ENCODE assay signal across 9 cellular contexts in the genomic region with DNA sequence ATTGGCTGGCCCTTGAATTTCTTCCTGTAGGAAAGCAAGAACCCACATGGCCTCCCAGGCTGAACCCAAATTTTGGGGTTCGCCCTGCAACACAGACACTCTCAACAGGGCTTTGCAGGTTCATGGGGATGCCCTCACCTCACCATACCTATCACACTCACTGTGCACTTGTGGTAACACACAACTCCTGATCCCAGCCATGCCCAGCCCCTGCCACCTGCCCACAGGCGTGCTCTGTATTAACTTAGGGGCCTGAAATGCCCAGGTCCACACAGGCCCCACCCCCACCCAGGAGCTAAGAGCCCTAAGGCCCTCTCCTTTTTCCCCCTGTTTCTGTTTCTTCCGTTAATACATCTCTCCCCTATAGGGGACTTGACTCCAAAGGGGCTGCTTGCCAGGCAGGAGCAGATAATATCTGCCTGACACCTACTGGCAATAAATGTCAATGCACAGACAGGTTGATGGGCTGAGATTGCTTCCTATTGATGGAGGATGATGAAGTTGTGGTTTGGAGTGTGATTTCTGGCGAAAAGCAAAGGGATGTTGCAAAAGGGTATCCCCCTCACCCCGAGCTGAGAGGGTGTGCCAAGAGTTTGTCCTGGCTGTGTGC.
DNase-seq lines count a peak whose midpoint lies in the region; ATAC-seq and TF ChIP-seq lines count a peak whose summit lies in the region.
"Had no signal": no experiment of that assay in that cellular context is flagged by ENCODE, and none has a peak within 500 bp of the region (broad histone marks: within the 10 kb centered on the region; RNA-seq: fewer than 3 reads in every experiment).

No MANE protein-coding gene starts in this region.

- no peak overlapping the region for H3K27ac Mint-ChIP-seq in WTC11

- H3K27me3 Mint-ChIP-seq in WTC11 (ENCODE audit: low read depth): peaks cover 13% of the 10 kb centered on the region

- DNase-seq in H7 (peak; percentile 64), SK-MEL-5 (ENCODE audit: low read depth, low spot score) (peak; percentile 41), left kidney (ENCODE audit: low read depth, low spot score) (peak; percentile 67), WTC11 (ENCODE audit: low spot score) (no peak), NCI-H1048 (lab: John Stamatoyannopoulos, UW) (no peak)
- DNase-seq: stimulated activated naive CD8-positive, alpha-beta T cell treated with anti-CD3 and anti-CD28 coated beads, Interleukin-15, Interleukin-2, amounts not matched to agents 100 U/mL and 50 U/mL, for 24 hours had no signal

- in situ Hi-C loops in SK-MEL-5 (cut with HindIII; ENCODE audit: low pct_unique_long_range_greater_than_20kb, low sequenced_read_pairs): no loop called here

- no peaks in the 10 kb centered on the region for H3K4me1 Mint-ChIP-seq in WTC11

- H3K27me3 ChIP-seq in H7 (ENCODE audit: control insufficient read depth, insufficient read depth, low read length): no peaks in the 10 kb centered on the region

- H3K9me3 Mint-ChIP-seq in WTC11: peaks cover 79% of the 10 kb centered on the region

- CTCF ChIA-PET in WTC11 (lab: Charles Lee): interaction anchor here (1.0 kb wide), 1 partner anchor 170 kb away, joined by 5 read pairs; no protein-coding TSS in a partner anchor

- no peak overlapping the region for H3K4me3 Mint-ChIP-seq in WTC11

- POLR2A ChIA-PET in WTC11 (lab: Charles Lee): no interaction called here

- H3K36me3 ChIP-seq in H7 (replicated peaks; ENCODE audit: control insufficient read depth, insufficient read depth, low read length): no peaks in the 10 kb centered on the region

- peaks cover 81% of the 10 kb centered on the region for H3K36me3 Mint-ChIP-seq in WTC11

- no peak overlapping the region for H3K4me3 ChIP-seq in H7 (ENCODE audit: insufficient read depth, low read depth, low read length)

- H3K27ac ChIP-seq in C4-2B: no peak overlapping the region

- TF ChIP-seq CTCF in C4-2B (conservative IDR thresholded peaks at IDR 0.05) (peak; percentile 74), WTC11 (IDR thresholded peaks at IDR 0.05) (no peak)

- ATAC-seq in WTC11 (no peak; the same call in 1 of the 2 replicates), HG02623 (IDR thresholded peaks at IDR 0.05; ENCODE audit: unreplicated experiment) (no peak), GM21825 (IDR thresholded peaks at IDR 0.05; ENCODE audit: unreplicated experiment) (no peak)
- ATAC-seq: stimulated activated naive CD8-positive, alpha-beta T cell treated with anti-CD3 and anti-CD28 coated beads, Interleukin-15, Interleukin-2, amounts not matched to agents 100 U/mL and 50 U/mL, for 24 hours had no signal

TF ChIP-seq in WTC11, 78 proteins besides CTCF, POLR2A, EP300 and RAD21:
- TF ChIP-seq MYBL2 (CRISPR knock-in tag; IDR thresholded peaks at IDR 0.05) (no peak), ZNF263 (CRISPR knock-in tag; IDR thresholded peaks at IDR 0.05; ENCODE audit: low read depth) (no peak), FOXJ3 (CRISPR knock-in tag; IDR thresholded peaks at IDR 0.05; ENCODE audit: borderline replicate concordance) (no peak), MXD4 (CRISPR knock-in tag; IDR thresholded peaks at IDR 0.05; ENCODE audit: borderline replicate concordance) (no peak), ZBTB21 (CRISPR knock-in tag; IDR thresholded peaks at IDR 0.05; ENCODE audit: borderline replicate concordance) (no peak), GTF2I (CRISPR knock-in tag; conservative IDR thresholded peaks at IDR 0.05) (no peak), NFE2L1 (CRISPR knock-in tag; IDR thresholded peaks at IDR 0.05) (no peak), NFATC4 (CRISPR knock-in tag; IDR thresholded peaks at IDR 0.05) (no peak), KAT7 (CRISPR knock-in tag; IDR thresholded peaks at IDR 0.05; ENCODE audit: borderline replicate concordance) (no peak), ETV6 (CRISPR knock-in tag; IDR thresholded peaks at IDR 0.05) (no peak), OVOL2 (CRISPR knock-in tag; IDR thresholded peaks at IDR 0.05; ENCODE audit: borderline replicate concordance) (no peak)
- TF ChIP-seq, protein P1, sequence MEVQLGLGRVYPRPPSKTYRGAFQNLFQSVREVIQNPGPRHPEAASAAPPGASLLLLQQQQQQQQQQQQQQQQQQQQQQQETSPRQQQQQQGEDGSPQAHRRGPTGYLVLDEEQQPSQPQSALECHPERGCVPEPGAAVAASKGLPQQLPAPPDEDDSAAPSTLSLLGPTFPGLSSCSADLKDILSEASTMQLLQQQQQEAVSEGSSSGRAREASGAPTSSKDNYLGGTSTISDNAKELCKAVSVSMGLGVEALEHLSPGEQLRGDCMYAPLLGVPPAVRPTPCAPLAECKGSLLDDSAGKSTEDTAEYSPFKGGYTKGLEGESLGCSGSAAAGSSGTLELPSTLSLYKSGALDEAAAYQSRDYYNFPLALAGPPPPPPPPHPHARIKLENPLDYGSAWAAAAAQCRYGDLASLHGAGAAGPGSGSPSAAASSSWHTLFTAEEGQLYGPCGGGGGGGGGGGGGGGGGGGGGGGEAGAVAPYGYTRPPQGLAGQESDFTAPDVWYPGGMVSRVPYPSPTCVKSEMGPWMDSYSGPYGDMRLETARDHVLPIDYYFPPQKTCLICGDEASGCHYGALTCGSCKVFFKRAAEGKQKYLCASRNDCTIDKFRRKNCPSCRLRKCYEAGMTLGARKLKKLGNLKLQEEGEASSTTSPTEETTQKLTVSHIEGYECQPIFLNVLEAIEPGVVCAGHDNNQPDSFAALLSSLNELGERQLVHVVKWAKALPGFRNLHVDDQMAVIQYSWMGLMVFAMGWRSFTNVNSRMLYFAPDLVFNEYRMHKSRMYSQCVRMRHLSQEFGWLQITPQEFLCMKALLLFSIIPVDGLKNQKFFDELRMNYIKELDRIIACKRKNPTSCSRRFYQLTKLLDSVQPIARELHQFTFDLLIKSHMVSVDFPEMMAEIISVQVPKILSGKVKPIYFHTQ (CRISPR knock-in tag; IDR thresholded peaks at IDR 0.05): no peak
- TF ChIP-seq, protein P2, sequence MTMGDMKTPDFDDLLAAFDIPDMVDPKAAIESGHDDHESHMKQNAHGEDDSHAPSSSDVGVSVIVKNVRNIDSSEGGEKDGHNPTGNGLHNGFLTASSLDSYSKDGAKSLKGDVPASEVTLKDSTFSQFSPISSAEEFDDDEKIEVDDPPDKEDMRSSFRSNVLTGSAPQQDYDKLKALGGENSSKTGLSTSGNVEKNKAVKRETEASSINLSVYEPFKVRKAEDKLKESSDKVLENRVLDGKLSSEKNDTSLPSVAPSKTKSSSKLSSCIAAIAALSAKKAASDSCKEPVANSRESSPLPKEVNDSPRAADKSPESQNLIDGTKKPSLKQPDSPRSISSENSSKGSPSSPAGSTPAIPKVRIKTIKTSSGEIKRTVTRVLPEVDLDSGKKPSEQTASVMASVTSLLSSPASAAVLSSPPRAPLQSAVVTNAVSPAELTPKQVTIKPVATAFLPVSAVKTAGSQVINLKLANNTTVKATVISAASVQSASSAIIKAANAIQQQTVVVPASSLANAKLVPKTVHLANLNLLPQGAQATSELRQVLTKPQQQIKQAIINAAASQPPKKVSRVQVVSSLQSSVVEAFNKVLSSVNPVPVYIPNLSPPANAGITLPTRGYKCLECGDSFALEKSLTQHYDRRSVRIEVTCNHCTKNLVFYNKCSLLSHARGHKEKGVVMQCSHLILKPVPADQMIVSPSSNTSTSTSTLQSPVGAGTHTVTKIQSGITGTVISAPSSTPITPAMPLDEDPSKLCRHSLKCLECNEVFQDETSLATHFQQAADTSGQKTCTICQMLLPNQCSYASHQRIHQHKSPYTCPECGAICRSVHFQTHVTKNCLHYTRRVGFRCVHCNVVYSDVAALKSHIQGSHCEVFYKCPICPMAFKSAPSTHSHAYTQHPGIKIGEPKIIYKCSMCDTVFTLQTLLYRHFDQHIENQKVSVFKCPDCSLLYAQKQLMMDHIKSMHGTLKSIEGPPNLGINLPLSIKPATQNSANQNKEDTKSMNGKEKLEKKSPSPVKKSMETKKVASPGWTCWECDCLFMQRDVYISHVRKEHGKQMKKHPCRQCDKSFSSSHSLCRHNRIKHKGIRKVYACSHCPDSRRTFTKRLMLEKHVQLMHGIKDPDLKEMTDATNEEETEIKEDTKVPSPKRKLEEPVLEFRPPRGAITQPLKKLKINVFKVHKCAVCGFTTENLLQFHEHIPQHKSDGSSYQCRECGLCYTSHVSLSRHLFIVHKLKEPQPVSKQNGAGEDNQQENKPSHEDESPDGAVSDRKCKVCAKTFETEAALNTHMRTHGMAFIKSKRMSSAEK (CRISPR knock-in tag; IDR thresholded peaks at IDR 0.05; ENCODE audit: borderline replicate concordance): no peak
- TF ChIP-seq, protein P3, sequence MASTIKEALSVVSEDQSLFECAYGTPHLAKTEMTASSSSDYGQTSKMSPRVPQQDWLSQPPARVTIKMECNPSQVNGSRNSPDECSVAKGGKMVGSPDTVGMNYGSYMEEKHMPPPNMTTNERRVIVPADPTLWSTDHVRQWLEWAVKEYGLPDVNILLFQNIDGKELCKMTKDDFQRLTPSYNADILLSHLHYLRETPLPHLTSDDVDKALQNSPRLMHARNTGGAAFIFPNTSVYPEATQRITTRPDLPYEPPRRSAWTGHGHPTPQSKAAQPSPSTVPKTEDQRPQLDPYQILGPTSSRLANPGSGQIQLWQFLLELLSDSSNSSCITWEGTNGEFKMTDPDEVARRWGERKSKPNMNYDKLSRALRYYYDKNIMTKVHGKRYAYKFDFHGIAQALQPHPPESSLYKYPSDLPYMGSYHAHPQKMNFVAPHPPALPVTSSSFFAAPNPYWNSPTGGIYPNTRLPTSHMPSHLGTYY (CRISPR knock-in tag; IDR thresholded peaks at IDR 0.05): no peak
- TF ChIP-seq, protein P4, sequence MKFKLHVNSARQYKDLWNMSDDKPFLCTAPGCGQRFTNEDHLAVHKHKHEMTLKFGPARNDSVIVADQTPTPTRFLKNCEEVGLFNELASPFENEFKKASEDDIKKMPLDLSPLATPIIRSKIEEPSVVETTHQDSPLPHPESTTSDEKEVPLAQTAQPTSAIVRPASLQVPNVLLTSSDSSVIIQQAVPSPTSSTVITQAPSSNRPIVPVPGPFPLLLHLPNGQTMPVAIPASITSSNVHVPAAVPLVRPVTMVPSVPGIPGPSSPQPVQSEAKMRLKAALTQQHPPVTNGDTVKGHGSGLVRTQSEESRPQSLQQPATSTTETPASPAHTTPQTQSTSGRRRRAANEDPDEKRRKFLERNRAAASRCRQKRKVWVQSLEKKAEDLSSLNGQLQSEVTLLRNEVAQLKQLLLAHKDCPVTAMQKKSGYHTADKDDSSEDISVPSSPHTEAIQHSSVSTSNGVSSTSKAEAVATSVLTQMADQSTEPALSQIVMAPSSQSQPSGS (CRISPR knock-in tag; IDR thresholded peaks at IDR 0.05; ENCODE audit: borderline replicate concordance, low read depth): no peak

Comparison
In these comparisons a context has a peak if more than half of its experiments do, and no peak if none do; other contexts are left out.
1. DNase-seq: peak in H7 (single experiment), SK-MEL-5 (single experiment) and left kidney (single experiment); none in WTC11 (single experiment) and NCI-H1048 (single experiment).